13 cellular contexts compared by ENCODE assay signal in the genomic region with DNA sequence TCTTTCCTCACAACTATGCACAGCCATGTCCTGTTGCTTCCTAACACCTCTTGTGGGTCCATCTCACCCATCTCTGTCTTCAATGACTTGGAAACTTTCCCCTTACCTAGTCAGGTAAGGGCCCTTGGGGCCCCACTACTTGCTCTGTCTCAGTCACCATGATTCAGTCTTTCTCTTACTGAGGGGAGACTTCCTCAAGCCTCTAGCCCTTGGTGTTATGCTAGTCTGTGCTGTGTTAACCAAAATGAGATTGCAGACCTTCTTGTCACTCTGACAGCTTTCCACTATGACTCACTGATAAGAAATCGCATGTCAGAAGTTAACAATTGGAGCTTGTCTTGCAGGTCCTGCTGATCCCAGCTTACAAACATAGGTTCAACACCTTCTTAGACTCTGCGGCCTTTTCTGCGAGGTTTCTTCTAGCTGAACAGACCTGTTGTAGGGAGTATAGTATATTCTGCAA.
A peak's percentile ranks its signal among the peaks of the same experiment; 100 is the strongest.
DNase-seq lines count a peak whose midpoint lies in the region; ATAC-seq and TF ChIP-seq lines count a peak whose summit lies in the region.
"Had no signal": no experiment of that assay in that cellular context is flagged by ENCODE, and none has a peak within 500 bp of the region (broad histone marks: within the 10 kb centered on the region; RNA-seq: fewer than 3 reads in every experiment).

No MANE protein-coding gene starts in this region.

- no peak for TF ChIP-seq POLR2A in esophagus squamous epithelium (IDR thresholded peaks at IDR 0.05)

- no peak for ATAC-seq in Right ventricle myocardium inferior
- ATAC-seq in stimulated activated naive CD8-positive, alpha-beta T cell treated with anti-CD3 and anti-CD28 coated beads, Interleukin-15, amount 100 ng/mL, for 72 hours, result peak; percentile 92
- ATAC-seq: upper lobe of right lung had no signal

- WGBS in esophagus squamous epithelium, 2 donors, result 62 to 78% methylated on average over 3 of the region's 3 CpGs

- no peaks in the 10 kb centered on the region for H3K9me3 ChIP-seq in cardiac muscle cell (ENCODE audit: low read depth)
- H3K9me3 ChIP-seq in esophagus squamous epithelium, result no peaks in the 10 kb centered on the region
- H3K9me3 ChIP-seq: Peyer's patch, upper lobe of right lung had no signal

- H3K4me1 ChIP-seq in cardiac muscle cell (ENCODE audit: low read depth) (peaks cover 7% of the 10 kb centered on the region), esophagus squamous epithelium (peaks cover 0 to 14% (median 0%) of the 10 kb centered on the region in 3 donors)
- H3K4me1 ChIP-seq: upper lobe of right lung had no signal

- peaks cover 5 to 12% of the 10 kb centered on the region in 2 donors for H3K9me3 Mint-ChIP-seq in stimulated activated naive CD8-positive, alpha-beta T cell treated with anti-CD3 and anti-CD28 coated beads, Interleukin-15, amount 100 ng/mL, for 72 hours

- TF ChIP-seq CTCF in cardiac muscle cell (IDR thresholded peaks at IDR 0.05; ENCODE audit: low read depth, low read length) (no peak), esophagus squamous epithelium (IDR thresholded peaks at IDR 0.05) (no peak)

- no peaks in the 10 kb centered on the region for H3K36me3 ChIP-seq in cardiac muscle cell
- no peaks in the 10 kb centered on the region for H3K36me3 ChIP-seq in esophagus squamous epithelium
- H3K36me3 ChIP-seq: Peyer's patch, upper lobe of right lung had no signal

- H3K27me3 ChIP-seq in cardiac muscle cell, result no peaks in the 10 kb centered on the region
- H3K27me3 ChIP-seq in esophagus squamous epithelium, result peaks cover 0 to 4% (median 0%) of the 10 kb centered on the region in 4 donors
- H3K27me3 ChIP-seq: Peyer's patch, upper lobe of right lung had no signal

- no peak overlapping the region for H3K4me3 ChIP-seq in cardiac muscle cell
- H3K4me3 ChIP-seq in esophagus squamous epithelium, result no peak overlapping the region
- H3K4me3 ChIP-seq: Peyer's patch, upper lobe of right lung had no signal

- no peaks in the 10 kb centered on the region for H3K27me3 Mint-ChIP-seq in stimulated activated naive CD8-positive, alpha-beta T cell treated with anti-CD3 and anti-CD28 coated beads, Interleukin-15, amount 100 ng/mL, for 72 hours

- peak; percentile 35 to 54 for DNase-seq in cardiac muscle cell (ENCODE audit: low read depth in 1 of 2, low spot score in 1 of 2)
- no peak for DNase-seq in Right ventricle myocardium inferior (ENCODE audit: missing footprints)
- peak; percentile 6 for DNase-seq in SW480 (ENCODE audit: low spot score)
- peak; percentile 2 for DNase-seq in glomerular visceral epithelial cell (ENCODE audit: extremely low spot score)
- no peak for DNase-seq in stimulated activated naive CD8-positive, alpha-beta T cell treated with anti-CD3 and anti-CD28 coated beads, Interleukin-15, amount 100 ng/mL, for 72 hours
- DNase-seq in NAMALWA (ENCODE audit: low spot score), result no peak
- no peak for DNase-seq in NCI-H345 (lab: John Stamatoyannopoulos, UW)
- DNase-seq in esophagus squamous epithelium (lab: John Stamatoyannopoulos, UW), result no peak
- DNase-seq: AML-193, NCI-H1694 treated with DMSO at 0.1 percent for 48 hours, occipital lobe, Peyer's patch, upper lobe of right lung had no signal

- peak overlapping the region in 1 of 2 donors; percentile 81 for H3K27ac Mint-ChIP-seq in stimulated activated naive CD8-positive, alpha-beta T cell treated with anti-CD3 and anti-CD28 coated beads, Interleukin-15, amount 100 ng/mL, for 72 hours

- no peak overlapping the region for H3K4me3 Mint-ChIP-seq in stimulated activated naive CD8-positive, alpha-beta T cell treated with anti-CD3 and anti-CD28 coated beads, Interleukin-15, amount 100 ng/mL, for 72 hours

- intact Hi-C loops in Right ventricle myocardium inferior (cut with DNase I) (no loop called here), esophagus squamous epithelium (cut with DNase I) (no loop called here)

- H3K4me1 Mint-ChIP-seq in stimulated activated naive CD8-positive, alpha-beta T cell treated with anti-CD3 and anti-CD28 coated beads, Interleukin-15, amount 100 ng/mL, for 72 hours, result peaks cover 19% of the 10 kb centered on the region

- no peak overlapping the region for H3K27ac ChIP-seq in cardiac muscle cell
- no peak overlapping the region for H3K27ac ChIP-seq in esophagus squamous epithelium
- H3K27ac ChIP-seq: Peyer's patch, upper lobe of right lung had no signal

Comparison
In these comparisons a context has a peak if more than half of its experiments do, and no peak if none do; other contexts are left out.
1. DNase-seq: peak in cardiac muscle cell (2 of 2), SW480 (single experiment) and glomerular visceral epithelial cell (single experiment); none in Right ventricle myocardium inferior (single experiment), stimulated activated naive CD8-positive, alpha-beta T cell treated with anti-CD3 and anti-CD28 coated beads, Interleukin-15, amount 100 ng/mL, for 72 hours (0 of 2), NAMALWA (single experiment), NCI-H345 (single experiment) and esophagus squamous epithelium (single experiment).